ENCODE assay signal across 20 cellular contexts in genomic region chr4:116638592-116638991, GRCh38.
DNase-seq lines count a peak whose midpoint lies in the region; ATAC-seq and TF ChIP-seq lines count a peak whose summit lies in the region.
"Had no signal": no experiment of that assay in that cellular context is flagged by ENCODE, and none has a peak within 500 bp of the region (broad histone marks: within the 10 kb centered on the region; RNA-seq: fewer than 3 reads in every experiment).

No MANE protein-coding gene starts in this region.

- 0 out of 2 replicates have a peak, but pooled peaks cover 8% of the 10 kb centered on the region for H3K9me3 Mint-ChIP-seq in HFFc6
- H3K9me3 Mint-ChIP-seq: CD14-positive monocyte, GM23338, H9 had no signal

- TF ChIP-seq CTCF in SK-N-SH (IDR thresholded peaks at IDR 0.05) (no peak), OCI-LY7 (conservative IDR thresholded peaks at IDR 0.05; ENCODE audit: low read length) (no peak), SU-DHL-6 (IDR thresholded peaks at IDR 0.05; ENCODE audit: insufficient read depth, low read length, poor library complexity, severe bottlenecking) (no peak), HFFc6 (IDR thresholded peaks at IDR 0.05) (no peak)

- intact Hi-C loops in OCI-LY7 (cut with micrococcal nuclease; ENCODE audit: unreplicated experiment), result loop anchor here (5.0 kb wide), 1 partner anchor 171 kb away; no protein-coding TSS in a partner anchor

- H3K4me3 ChIP-seq in SK-N-SH (ENCODE audit: low read depth in 2 of 2, low read length in 1 of 2), result no peak overlapping the region
- H3K4me3 ChIP-seq in OCI-LY7 (ENCODE audit: low read depth, low read length, poor library complexity, severe bottlenecking), result peak overlapping the region; percentile 17
- no peak overlapping the region for H3K4me3 ChIP-seq in SU-DHL-6 (ENCODE audit: insufficient read depth, low read length, poor library complexity, severe bottlenecking)
- H3K4me3 ChIP-seq in mesendoderm (ENCODE audit: low read length), result no peak overlapping the region
- H3K4me3 ChIP-seq: BLaER1 treated with 17β-estradiol and CSF1 and Interleukin-3, amounts not matched to agents 10 nM and 100 nM; GM23338 had no signal

- DNase-seq in SK-N-SH (peak; percentile 4), OCI-LY7 (ENCODE audit: low spot score) (no peak), mesendoderm (peak; percentile 13), HFFc6 (no peak)
- DNase-seq in activated T-cell treated with anti-CD3 and anti-CD28 coated beads, Interleukin-2, amount 50 U/mL, for 48 hours, result no peak
- DNase-seq: CD4-positive, alpha-beta T cell; CD8-positive, alpha-beta memory T cell; DMS 273 treated with DMSO at 0.1 percent for 48 hours; DMS79; GF-D8; H9 had no signal

- BruUV-seq in OCI-LY7 (replicated peaks; lab: Mats Ljungman, UMichigan), result no TSS peak

- no peak overlapping the region for H4K5ac ChIP-seq in mesendoderm (ENCODE audit: low read length)

- no peak overlapping the region for H2BK120ac ChIP-seq in mesendoderm (ENCODE audit: low read depth, low read length)

- no peak overlapping the region for H3K18ac ChIP-seq in mesendoderm (ENCODE audit: low read length)

- no peaks in the 10 kb centered on the region for H3K36me3 Mint-ChIP-seq in HFFc6 (ENCODE audit: low read depth)
- H3K36me3 Mint-ChIP-seq: CD14-positive monocyte; CD8-positive, alpha-beta memory T cell had no signal

- no peak overlapping the region for H3K23ac ChIP-seq in mesendoderm (ENCODE audit: low read length)

- no peak overlapping the region for H3K4ac ChIP-seq in mesendoderm (ENCODE audit: low read depth, low read length)

- no peaks in the 10 kb centered on the region for H3K4me1 Mint-ChIP-seq in HFFc6 (ENCODE audit: low read depth)
- H3K4me1 Mint-ChIP-seq: B cell; CD14-positive monocyte; CD8-positive, alpha-beta memory T cell; GM23338; H9 had no signal

- H3K36me3 ChIP-seq in SK-N-SH (replicated peaks in 1 of 2; ENCODE audit: control insufficient read depth in 1 of 2, insufficient read depth in 2 of 2, low read length in 1 of 2) (no peaks in the 10 kb centered on the region), OCI-LY7 (ENCODE audit: insufficient read depth, low read length) (no peaks in the 10 kb centered on the region), SU-DHL-6 (ENCODE audit: low read length) (no peaks in the 10 kb centered on the region), mesendoderm (ENCODE audit: control insufficient read depth, insufficient read depth, low read length) (no peaks in the 10 kb centered on the region)
- H3K36me3 ChIP-seq: BLaER1 treated with 17β-estradiol and CSF1 and Interleukin-3, amounts not matched to agents 10 nM and 100 nM had no signal

- no peak overlapping the region for H2BK5ac ChIP-seq in mesendoderm (ENCODE audit: low read length)

- H3K9me3 ChIP-seq in SK-N-SH (no peaks in the 10 kb centered on the region), OCI-LY7 (ENCODE audit: low read length) (no peaks in the 10 kb centered on the region), SU-DHL-6 (ENCODE audit: insufficient read depth, low read length) (no peaks in the 10 kb centered on the region)
- H3K9me3 ChIP-seq: BLaER1 treated with 17β-estradiol and CSF1 and Interleukin-3, amounts not matched to agents 10 nM and 100 nM had no signal

- TF ChIP-seq RAD21 in SK-N-SH (IDR thresholded peaks at IDR 0.05; ENCODE audit: low read length), result no peak

- H3F3A ChIP-seq in SK-N-SH (replicated peaks; ENCODE audit: insufficient read depth), result no peaks in the 10 kb centered on the region
- 0 out of 2 replicates have a peak, but pooled peaks cover 4% of the 10 kb centered on the region for H3F3A ChIP-seq in SU-DHL-6 (ENCODE audit: insufficient read depth)

- H3K27ac Mint-ChIP-seq in HFFc6, result no peak overlapping the region
- H3K27ac Mint-ChIP-seq: B cell; CD14-positive monocyte; CD4-positive, alpha-beta T cell; CD8-positive, alpha-beta memory T cell; GM23338; H9 had no signal

- TF ChIP-seq EP300 in SK-N-SH (IDR thresholded peaks at IDR 0.05; ENCODE audit: borderline replicate concordance in 1 of 2, low read depth in 1 of 2, low read length in 1 of 2), result peak in 1 of 2 experiments; percentile 71; a peak in 2 of 4 replicates

- H3K56ac ChIP-seq in mesendoderm (ENCODE audit: low read length), result no peak overlapping the region

- H4K20me1 ChIP-seq in SK-N-SH (ENCODE audit: insufficient read depth) (no peaks in the 10 kb centered on the region), OCI-LY7 (ENCODE audit: insufficient read depth, low read length) (no peaks in the 10 kb centered on the region), SU-DHL-6 (ENCODE audit: low read depth, low read length) (no peaks in the 10 kb centered on the region)
- H4K20me1 ChIP-seq: BLaER1 treated with 17β-estradiol and CSF1 and Interleukin-3, amounts not matched to agents 10 nM and 100 nM had no signal

- H3K9me2 ChIP-seq in SK-N-SH, result no peaks in the 10 kb centered on the region; the same call in 1 of the 2 replicates
- no peaks in the 10 kb centered on the region for H3K9me2 ChIP-seq in OCI-LY7 (ENCODE audit: insufficient read depth, low read length)
- H3K9me2 ChIP-seq in SU-DHL-6 (replicated peaks; ENCODE audit: insufficient read depth, low read length), result no peaks in the 10 kb centered on the region

- no peak overlapping the region for H3K9ac ChIP-seq in SK-N-SH
- H3K9ac ChIP-seq in SU-DHL-6 (ENCODE audit: low read length), result peak overlapping the region; percentile 22; the same call in 1 of the 2 replicates
- H3K9ac ChIP-seq in mesendoderm (ENCODE audit: low read length), result no peak overlapping the region
- H3K9ac ChIP-seq: BLaER1 treated with 17β-estradiol and CSF1 and Interleukin-3, amounts not matched to agents 10 nM and 100 nM had no signal

- POLR2A ChIA-PET in SK-N-SH (lab: Yijun Ruan, JAX), result interaction anchor here (0.6 kb wide), 1 partner anchor 1714 kb away, joined by 3 read pairs; the partner anchor contains the start of gene PRSS12
- POLR2A ChIA-PET in OCI-LY7 (lab: Charles Lee), result interaction anchor here (1.0 to 1.5 kb wide), 4 partner anchors 9 to 25 kb away, joined by 3 to 5 read pairs (median 4); no protein-coding TSS in a partner anchor

- no peak overlapping the region for H2AFZ ChIP-seq in SK-N-SH (ENCODE audit: low read depth)
- peak overlapping the region; percentile 90 for H2AFZ ChIP-seq in OCI-LY7 (ENCODE audit: low read length)
- peak overlapping the region; percentile 74 for H2AFZ ChIP-seq in SU-DHL-6 (ENCODE audit: low read depth, low read length, severe bottlenecking)
- H2AFZ ChIP-seq: GM23338 had no signal

- H3K27ac ChIP-seq in SK-N-SH (ENCODE audit: low read depth in 2 of 2, low read length in 1 of 2), result peak overlapping the region in 1 of 2 experiments; percentile 64; a peak in 2 of 4 replicates
- no peak overlapping the region for H3K27ac ChIP-seq in OCI-LY7 (ENCODE audit: low read depth, low read length, poor library complexity, severe bottlenecking)
- H3K27ac ChIP-seq in SU-DHL-6 (ENCODE audit: low read depth, low read length), result no peak overlapping the region
- H3K27ac ChIP-seq in mesendoderm (ENCODE audit: low read depth, low read length), result no peak overlapping the region
- H3K27ac ChIP-seq: 22Rv1; BLaER1 treated with 17β-estradiol and CSF1 and Interleukin-3, amounts not matched to agents 10 nM and 100 nM had no signal

- H2AK5ac ChIP-seq in mesendoderm (ENCODE audit: low read length), result no peak overlapping the region

- peaks cover 0 to 6% of the 10 kb centered on the region in 2 experiments; a peak in 2 of 4 replicates for H3K4me1 ChIP-seq in SK-N-SH (ENCODE audit: control insufficient read depth in 1 of 2, insufficient read depth in 2 of 2, low read depth in 1 of 2, low read length in 1 of 2)
- H3K4me1 ChIP-seq in OCI-LY7 (ENCODE audit: insufficient read depth, low read length, poor library complexity, severe bottlenecking), result peaks cover 55% of the 10 kb centered on the region
- H3K4me1 ChIP-seq in mesendoderm (ENCODE audit: control insufficient read depth, low read depth, low read length), result no peaks in the 10 kb centered on the region
- H3K4me1 ChIP-seq: BLaER1 treated with 17β-estradiol and CSF1 and Interleukin-3, amounts not matched to agents 10 nM and 100 nM had no signal

- H3K27me3 Mint-ChIP-seq in HFFc6 (ENCODE audit: insufficient read depth), result no peaks in the 10 kb centered on the region
- H3K27me3 Mint-ChIP-seq: B cell; CD4-positive, alpha-beta T cell; CD8-positive, alpha-beta memory T cell had no signal

- no peak overlapping the region for H3K4me3 Mint-ChIP-seq in HFFc6
- H3K4me3 Mint-ChIP-seq: B cell; CD14-positive monocyte; CD4-positive, alpha-beta T cell; CD8-positive, alpha-beta memory T cell; GM23338; H9 had no signal

- ATAC-seq in SK-N-SH treated with all-trans-retinoic acid at 6 μM for 48 hours (no peak), GM18867 (IDR thresholded peaks at IDR 0.05; ENCODE audit: unreplicated experiment) (no peak)
- ATAC-seq: GM23338, HCT116 had no signal

- H3K4me2 ChIP-seq in SK-N-SH, result no peak overlapping the region
- H3K4me2 ChIP-seq in OCI-LY7 (ENCODE audit: low read length), result peak overlapping the region; percentile 68
- H3K4me2 ChIP-seq in SU-DHL-6 (ENCODE audit: low read depth, low read length, poor library complexity, severe bottlenecking), result peak overlapping the region; percentile 67
- H3K4me2 ChIP-seq in mesendoderm (ENCODE audit: low read length), result no peak overlapping the region
- H3K4me2 ChIP-seq: BLaER1 treated with 17β-estradiol and CSF1 and Interleukin-3, amounts not matched to agents 10 nM and 100 nM; GM23338 had no signal

- no peak overlapping the region for H4K8ac ChIP-seq in mesendoderm (ENCODE audit: low read depth, low read length)

- CTCF ChIA-PET in SK-N-SH (lab: Yijun Ruan, JAX) (interaction anchor here (0.9 kb wide), 1 partner anchor 13 kb away, joined by 4 read pairs; no protein-coding TSS in a partner anchor), OCI-LY7 (lab: Charles Lee; ENCODE audit: unreplicated experiment) (no interaction called here)

- no peaks in the 10 kb centered on the region for H3K79me2 ChIP-seq in SK-N-SH (ENCODE audit: insufficient read depth)
- no peaks in the 10 kb centered on the region for H3K79me2 ChIP-seq in OCI-LY7 (ENCODE audit: insufficient read depth, low read depth, low read length)
- H3K79me2 ChIP-seq in SU-DHL-6 (ENCODE audit: insufficient read depth, low read length), result no peaks in the 10 kb centered on the region
- H3K79me2 ChIP-seq in mesendoderm (ENCODE audit: control insufficient read depth, insufficient read depth, low read length), result no peaks in the 10 kb centered on the region

- H3K79me1 ChIP-seq in mesendoderm (ENCODE audit: low read length), result no peaks in the 10 kb centered on the region

- no peak overlapping the region for H2BK15ac ChIP-seq in mesendoderm (replicated peaks; ENCODE audit: low read depth)

- H3K27me3 ChIP-seq in SK-N-SH (ENCODE audit: insufficient read depth) (no peaks in the 10 kb centered on the region), SU-DHL-6 (ENCODE audit: low read length) (no peaks in the 10 kb centered on the region), mesendoderm (ENCODE audit: insufficient read depth, low read length, poor library complexity) (no peaks in the 10 kb centered on the region)
- H3K27me3 ChIP-seq: BLaER1 treated with 17β-estradiol and CSF1 and Interleukin-3, amounts not matched to agents 10 nM and 100 nM had no signal

TF ChIP-seq in SK-N-SH, 30 proteins besides CTCF, POLR2A, EP300 and RAD21 (continues in another document):
- TF ChIP-seq GATA2 (CRISPR knock-in tag; IDR thresholded peaks at IDR 0.05), result peak; percentile 68

Comparison
In these comparisons a context has a peak if more than half of its experiments do, and no peak if none do; other contexts are left out.
1. DNase-seq: peak in SK-N-SH (single experiment) and mesendoderm (single experiment); none in OCI-LY7 (single experiment), activated T-cell treated with anti-CD3 and anti-CD28 coated beads, Interleukin-2, amount 50 U/mL, for 48 hours (0 of 2) and HFFc6 (single experiment).
2. H3K4me2 ChIP-seq: peak in OCI-LY7 (single experiment) and SU-DHL-6 (single experiment); none in SK-N-SH (single experiment) and mesendoderm (single experiment).